Comparison of ENCODE assay signal across 9 cellular contexts in the genomic region with DNA sequence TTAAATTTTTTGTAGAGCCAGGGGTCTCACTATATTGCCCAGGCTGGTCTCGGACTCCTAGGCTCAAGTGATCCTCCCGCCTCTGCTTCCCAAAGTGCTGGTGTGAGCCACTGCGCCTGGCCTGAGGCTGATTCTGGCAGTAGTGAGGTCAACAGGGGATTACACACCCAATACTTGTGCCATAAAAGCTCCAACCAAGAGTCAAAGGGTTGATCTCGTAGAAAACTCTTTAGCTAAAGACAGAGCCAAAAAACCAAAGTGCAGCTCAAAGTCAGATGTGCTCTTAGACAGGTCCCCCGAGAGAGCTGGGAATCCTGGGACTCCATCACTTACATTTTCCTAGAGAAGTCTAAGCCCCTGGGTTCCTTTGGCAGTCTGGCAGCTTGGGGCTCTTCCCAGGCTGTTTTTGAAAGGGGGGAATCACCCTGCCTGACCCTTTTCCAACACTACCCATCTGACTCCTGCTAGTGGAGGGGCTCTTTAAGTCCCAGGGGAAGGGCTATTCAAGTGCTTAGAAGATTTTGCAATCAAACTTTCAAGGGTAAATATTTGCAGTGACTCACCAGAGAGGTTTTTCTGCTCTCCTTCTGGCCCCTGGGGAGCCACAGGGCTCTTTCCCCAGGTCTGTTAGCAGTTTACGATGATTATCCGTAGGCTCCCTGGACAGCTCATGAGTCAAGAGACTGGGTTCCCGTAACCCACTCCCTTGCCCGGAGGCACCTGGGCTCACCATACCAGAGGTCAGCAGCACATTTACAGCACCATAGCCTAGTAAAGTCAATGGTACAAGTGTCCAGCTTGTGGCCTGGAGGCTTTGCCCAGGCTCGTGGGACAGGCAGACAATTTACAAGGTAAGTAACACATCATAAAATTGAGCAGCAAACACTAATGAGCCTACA.
A peak's percentile ranks its signal among the peaks of the same experiment; 100 is the strongest.
DNase-seq lines count a peak whose midpoint lies in the region; ATAC-seq and TF ChIP-seq lines count a peak whose summit lies in the region.
"Had no signal": no experiment of that assay in that cellular context is flagged by ENCODE, and none has a peak within 500 bp of the region (broad histone marks: within the 10 kb centered on the region; RNA-seq: fewer than 3 reads in every experiment).

No MANE protein-coding gene starts in this region.

- no peaks in the 10 kb centered on the region for H3K27me3 Mint-ChIP-seq in activated T-cell treated with anti-CD3 and anti-CD28 coated beads, Interleukin-2, amount 50 U/mL, for 4 hours (ENCODE audit: low read depth)

- peaks cover 3% of the 10 kb centered on the region for H3K36me3 Mint-ChIP-seq in activated T-cell treated with anti-CD3 and anti-CD28 coated beads, Interleukin-2, amount 50 U/mL, for 4 hours (ENCODE audit: insufficient read depth)

- H3K9me3 ChIP-seq in HEK293 (ENCODE audit: control insufficient read depth, insufficient read depth, low read depth, low read length) (no peaks in the 10 kb centered on the region), SJSA1 (replicated peaks) (no peaks in the 10 kb centered on the region)

- no peaks in the 10 kb centered on the region for H3K4me1 Mint-ChIP-seq in activated T-cell treated with anti-CD3 and anti-CD28 coated beads, Interleukin-2, amount 50 U/mL, for 4 hours (ENCODE audit: low read depth)

- H3K27me3 ChIP-seq in SJSA1 (replicated peaks) = no peaks in the 10 kb centered on the region

- peak overlapping the region; percentile 86 for H3K27ac ChIP-seq in HEK293 (ENCODE audit: extremely low read depth, low read depth, low read length)
- no peak overlapping the region for H3K27ac ChIP-seq in SJSA1
- H3K27ac ChIP-seq: KMS-11 had no signal

- H3K36me3 ChIP-seq in HEK293 (ENCODE audit: control insufficient read depth in 2 of 2, insufficient read depth in 1 of 2, low read length in 2 of 2) (no peaks in the 10 kb centered on the region), SJSA1 (no peaks in the 10 kb centered on the region)

- H3K4me3 ChIP-seq in HEK293 (ENCODE audit: low read depth, low read length) = no peak overlapping the region
- no peak overlapping the region for H3K4me3 ChIP-seq in SJSA1

- POLR2A ChIA-PET in HEK293 (lab: Yijun Ruan, JAX) = interaction anchor here (1.2 to 2.9 kb wide), 5 partner anchors 12 to 91 kb away, joined by 3 to 18 read pairs (median 4); no protein-coding TSS in a partner anchor

- DNase-seq in A172 (ENCODE audit: low spot score) = peak; percentile 94
- peak; percentile 82 to 90 for DNase-seq in SJSA1 (ENCODE audit: low read depth in 1 of 2, low spot score in 2 of 2)
- DNase-seq in iPS-NIHi7 (ENCODE audit: extremely low spot score) = peak; percentile 70
- DNase-seq in activated T-cell treated with anti-CD3 and anti-CD28 coated beads, Interleukin-2, amount 50 U/mL, for 4 hours = no peak
- DNase-seq in GM13977 (ENCODE audit: low spot score) = no peak

- no peak for TF ChIP-seq CTCF in HEK293 (tag by site-specific recombination; IDR thresholded peaks at IDR 0.05)
- no peak for TF ChIP-seq CTCF in GM13977 (IDR thresholded peaks at IDR 0.05; ENCODE audit: extremely low read depth, insufficient read depth, missing control alignments)

- peaks cover 26% of the 10 kb centered on the region for H3K4me1 ChIP-seq in HEK293 (ENCODE audit: control insufficient read depth, insufficient read depth, low read length)
- H3K4me1 ChIP-seq in SJSA1 (replicated peaks) = peaks cover 42% of the 10 kb centered on the region

- no peak for ATAC-seq in activated T-cell treated with anti-CD3 and anti-CD28 coated beads, Interleukin-2, amount 50 U/mL, for 4 hours
- ATAC-seq in GM19455 (IDR thresholded peaks at IDR 0.05; ENCODE audit: unreplicated experiment) = no peak
- ATAC-seq in HG02884 (IDR thresholded peaks at IDR 0.05; ENCODE audit: unreplicated experiment) = no peak

- H3K4me3 Mint-ChIP-seq in activated T-cell treated with anti-CD3 and anti-CD28 coated beads, Interleukin-2, amount 50 U/mL, for 4 hours = no peak overlapping the region

- in situ Hi-C loops in GM13977 (cut with MboI; ENCODE audit: low pct_unique_long_range_greater_than_20kb, low sequenced_read_pairs, unreplicated experiment) = no loop called here

- CTCF ChIA-PET in HEK293 (lab: Yijun Ruan, JAX) = interaction anchor here (1.6 to 3.6 kb wide), 3 partner anchors 41 to 95 kb away, joined by 4 to 22 read pairs (median 8); no protein-coding TSS in a partner anchor

- H3K9me3 Mint-ChIP-seq in activated T-cell treated with anti-CD3 and anti-CD28 coated beads, Interleukin-2, amount 50 U/mL, for 4 hours = peaks cover 2% of the 10 kb centered on the region

TF ChIP-seq in HEK293, 187 proteins besides CTCF, POLR2A, EP300 and RAD21 (continues in another document):
- TF ChIP-seq, protein P1, sequence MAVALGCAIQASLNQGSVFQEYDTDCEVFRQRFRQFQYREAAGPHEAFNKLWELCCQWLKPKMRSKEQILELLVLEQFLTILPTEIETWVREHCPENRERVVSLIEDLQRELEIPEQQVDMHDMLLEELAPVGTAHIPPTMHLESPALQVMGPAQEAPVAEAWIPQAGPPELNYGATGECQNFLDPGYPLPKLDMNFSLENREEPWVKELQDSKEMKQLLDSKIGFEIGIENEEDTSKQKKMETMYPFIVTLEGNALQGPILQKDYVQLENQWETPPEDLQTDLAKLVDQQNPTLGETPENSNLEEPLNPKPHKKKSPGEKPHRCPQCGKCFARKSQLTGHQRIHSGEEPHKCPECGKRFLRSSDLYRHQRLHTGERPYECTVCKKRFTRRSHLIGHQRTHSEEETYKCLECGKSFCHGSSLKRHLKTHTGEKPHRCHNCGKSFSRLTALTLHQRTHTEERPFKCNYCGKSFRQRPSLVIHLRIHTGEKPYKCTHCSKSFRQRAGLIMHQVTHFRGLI (tag by site-specific recombination; IDR thresholded peaks at IDR 0.05) = peak; percentile 40; the same call in 1 of the 2 replicates
- TF ChIP-seq MZF1 (tag by site-specific recombination; IDR thresholded peaks at IDR 0.05; ENCODE audit: borderline replicate concordance) (peak; percentile 6; the same call in 1 of the 2 replicates), ZNF426 (tag by site-specific recombination; IDR thresholded peaks at IDR 0.05) (no peak), ZNF76 (tag by site-specific recombination; IDR thresholded peaks at IDR 0.05; ENCODE audit: borderline replicate concordance, low read depth) (no peak), IKZF3 (tag by site-specific recombination; IDR thresholded peaks at IDR 0.05) (peak; percentile 96), ZNF350 (tag by site-specific recombination; IDR thresholded peaks at IDR 0.05) (no peak), ZNF132 (tag by site-specific recombination; IDR thresholded peaks at IDR 0.05; ENCODE audit: borderline replicate concordance) (no peak)
- TF ChIP-seq, protein P2, sequence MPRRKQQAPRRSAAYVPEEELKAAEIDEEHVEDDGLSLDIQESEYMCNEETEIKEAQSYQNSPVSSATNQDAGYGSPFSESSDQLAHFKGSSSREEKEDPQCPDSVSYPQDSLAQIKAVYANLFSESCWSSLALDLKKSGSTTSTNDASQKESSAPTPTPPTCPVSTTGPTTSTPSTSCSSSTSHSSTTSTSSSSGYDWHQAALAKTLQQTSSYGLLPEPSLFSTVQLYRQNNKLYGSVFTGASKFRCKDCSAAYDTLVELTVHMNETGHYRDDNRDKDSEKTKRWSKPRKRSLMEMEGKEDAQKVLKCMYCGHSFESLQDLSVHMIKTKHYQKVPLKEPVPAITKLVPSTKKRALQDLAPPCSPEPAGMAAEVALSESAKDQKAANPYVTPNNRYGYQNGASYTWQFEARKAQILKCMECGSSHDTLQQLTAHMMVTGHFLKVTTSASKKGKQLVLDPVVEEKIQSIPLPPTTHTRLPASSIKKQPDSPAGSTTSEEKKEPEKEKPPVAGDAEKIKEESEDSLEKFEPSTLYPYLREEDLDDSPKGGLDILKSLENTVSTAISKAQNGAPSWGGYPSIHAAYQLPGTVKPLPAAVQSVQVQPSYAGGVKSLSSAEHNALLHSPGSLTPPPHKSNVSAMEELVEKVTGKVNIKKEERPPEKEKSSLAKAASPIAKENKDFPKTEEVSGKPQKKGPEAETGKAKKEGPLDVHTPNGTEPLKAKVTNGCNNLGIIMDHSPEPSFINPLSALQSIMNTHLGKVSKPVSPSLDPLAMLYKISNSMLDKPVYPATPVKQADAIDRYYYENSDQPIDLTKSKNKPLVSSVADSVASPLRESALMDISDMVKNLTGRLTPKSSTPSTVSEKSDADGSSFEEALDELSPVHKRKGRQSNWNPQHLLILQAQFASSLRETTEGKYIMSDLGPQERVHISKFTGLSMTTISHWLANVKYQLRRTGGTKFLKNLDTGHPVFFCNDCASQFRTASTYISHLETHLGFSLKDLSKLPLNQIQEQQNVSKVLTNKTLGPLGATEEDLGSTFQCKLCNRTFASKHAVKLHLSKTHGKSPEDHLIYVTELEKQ (tag by site-specific recombination; IDR thresholded peaks at IDR 0.05; ENCODE audit: borderline replicate concordance) = peak; percentile 73; the same call in 1 of the 2 replicates
- TF ChIP-seq, protein P3, sequence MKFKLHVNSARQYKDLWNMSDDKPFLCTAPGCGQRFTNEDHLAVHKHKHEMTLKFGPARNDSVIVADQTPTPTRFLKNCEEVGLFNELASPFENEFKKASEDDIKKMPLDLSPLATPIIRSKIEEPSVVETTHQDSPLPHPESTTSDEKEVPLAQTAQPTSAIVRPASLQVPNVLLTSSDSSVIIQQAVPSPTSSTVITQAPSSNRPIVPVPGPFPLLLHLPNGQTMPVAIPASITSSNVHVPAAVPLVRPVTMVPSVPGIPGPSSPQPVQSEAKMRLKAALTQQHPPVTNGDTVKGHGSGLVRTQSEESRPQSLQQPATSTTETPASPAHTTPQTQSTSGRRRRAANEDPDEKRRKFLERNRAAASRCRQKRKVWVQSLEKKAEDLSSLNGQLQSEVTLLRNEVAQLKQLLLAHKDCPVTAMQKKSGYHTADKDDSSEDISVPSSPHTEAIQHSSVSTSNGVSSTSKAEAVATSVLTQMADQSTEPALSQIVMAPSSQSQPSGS (tag by site-specific recombination; IDR thresholded peaks at IDR 0.05; ENCODE audit: low read depth) = no peak

Comparison
In these comparisons a context has a peak if more than half of its experiments do, and no peak if none do; other contexts are left out.
1. DNase-seq: peak in A172 (single experiment), SJSA1 (2 of 2) and iPS-NIHi7 (single experiment); none in activated T-cell treated with anti-CD3 and anti-CD28 coated beads, Interleukin-2, amount 50 U/mL, for 4 hours (single experiment) and GM13977 (single experiment).